14 cellular contexts compared by ENCODE assay signal in genomic region chrX:75547783-75548182, GRCh38. TPM values are rescaled to one million over a fixed set of nuclear protein-coding genes. Genes with fewer than 3 reads are reported as not detected.
DNase-seq lines count a peak whose midpoint lies in the region; ATAC-seq, FAIRE-seq and TF ChIP-seq lines count a peak whose summit lies in the region.
"Had no signal": no experiment of that assay in that cellular context is flagged by ENCODE, and none has a peak within 500 bp of the region (broad histone marks: within the 10 kb centered on the region; RNA-seq: fewer than 3 reads in every experiment).

No MANE protein-coding gene starts in this region.

- H3K36me3 Mint-ChIP-seq in activated naive CD4-positive, alpha-beta T cell treated with anti-CD3 and anti-CD28 coated beads, Interleukin-2, amount 50 U/mL, for 72 hours = peaks cover 0 to 5% of the 10 kb centered on the region in 2 donors
- H3K36me3 Mint-ChIP-seq: neural progenitor cell; stimulated activated naive B cell treated with anti-CD40 and anti-IgM and Interleukin-4, amounts not matched to agents 10 μg/mL and 1 μg/mL and 100 μg/mL, for 72 hours had no signal

- no peak overlapping the region for H3K27ac ChIP-seq in kidney (ENCODE audit: low read depth in 2 of 2, low read length in 2 of 2)
- H3K27ac ChIP-seq: colonic mucosa, neural progenitor cell had no signal

- TF ChIP-seq CTCF in kidney (IDR thresholded peaks at IDR 0.05; ENCODE audit: borderline replicate concordance, extremely low read depth, insufficient read depth) = no peak

- intact Hi-C loops in kidney (cut with DNase I) = no loop called here

- no peaks in the 10 kb centered on the region for H3K9me3 Mint-ChIP-seq in activated naive CD4-positive, alpha-beta T cell treated with anti-CD3 and anti-CD28 coated beads, Interleukin-2, amount 50 U/mL, for 72 hours
- H3K9me3 Mint-ChIP-seq: activated CD4-positive, alpha-beta memory T cell treated with anti-CD3 and anti-CD28 coated beads, Interleukin-2, amount 10 ng/mL, durations not matched to agents 7 days and 5 days; neural progenitor cell had no signal

- H3K36me3 ChIP-seq in adipocyte (ENCODE audit: control insufficient read depth, insufficient read depth, low read length, severe bottlenecking) = no peaks in the 10 kb centered on the region
- no peaks in the 10 kb centered on the region for H3K36me3 ChIP-seq in kidney (ENCODE audit: control insufficient read depth in 1 of 2, insufficient read depth in 2 of 2, low read length in 2 of 2)
- H3K36me3 ChIP-seq: colonic mucosa, neural progenitor cell had no signal

- H3K9me3 ChIP-seq in adipocyte (ENCODE audit: control insufficient read depth, low read length) = peaks cover 5% of the 10 kb centered on the region
- no peaks in the 10 kb centered on the region for H3K9me3 ChIP-seq in kidney (ENCODE audit: control insufficient read depth in 1 of 2, low read length in 2 of 2)
- H3K9me3 ChIP-seq: colonic mucosa had no signal

- FAIRE-seq in kidney (lab: Jason Lieb, UNC) = no peak

- no peak overlapping the region for H3K9ac ChIP-seq in adipocyte (ENCODE audit: low read length)
- no peak overlapping the region for H3K9ac ChIP-seq in kidney (ENCODE audit: low read length in 2 of 2)
- H3K9ac ChIP-seq: neural progenitor cell had no signal

- H3K27ac Mint-ChIP-seq in activated naive CD4-positive, alpha-beta T cell treated with anti-CD3 and anti-CD28 coated beads, Interleukin-2, amount 50 U/mL, for 72 hours = no peak overlapping the region
- H3K27ac Mint-ChIP-seq: activated CD4-positive, alpha-beta memory T cell treated with anti-CD3 and anti-CD28 coated beads, Interleukin-2, amount 10 ng/mL, durations not matched to agents 7 days and 5 days; neural progenitor cell; stimulated activated naive B cell treated with anti-CD40 and anti-IgM and Interleukin-4, amounts not matched to agents 10 μg/mL and 1 μg/mL and 100 μg/mL, for 72 hours had no signal

- H3K27me3 ChIP-seq in adipocyte (replicated peaks; ENCODE audit: control insufficient read depth, insufficient read depth, low read length) = peaks cover 5% of the 10 kb centered on the region
- H3K27me3 ChIP-seq: colonic mucosa, neural progenitor cell had no signal

- no peak for ATAC-seq in activated naive CD4-positive, alpha-beta T cell treated with anti-CD3 and anti-CD28 coated beads, Interleukin-2, amount 50 U/mL, for 72 hours
- no peak for ATAC-seq in GM19324 (IDR thresholded peaks at IDR 0.05; ENCODE audit: low FRiP score, unreplicated experiment)
- ATAC-seq: stimulated activated naive B cell treated with anti-CD40 and anti-IgM and Interleukin-4, amounts not matched to agents 10 μg/mL and 1 μg/mL and 100 μg/mL, for 72 hours had no signal

- DNase-seq in LHCN-M2 (ENCODE audit: low read depth) (peak; percentile 71), adipocyte (ENCODE audit: low read depth) (peak; percentile 48), kidney (peak; percentile 45), superior temporal gyrus (ENCODE audit: extremely low spot score) (peak; percentile 9), AG20443 (ENCODE audit: low spot score) (no peak), OCI-M2 (lab: John Stamatoyannopoulos, UW; ENCODE audit: unreplicated experiment) (no peak)
- no peak for DNase-seq in activated naive CD4-positive, alpha-beta T cell treated with anti-CD3 and anti-CD28 coated beads, Interleukin-2, amount 50 U/mL, for 72 hours (ENCODE audit: low spot score in 2 of 2)
- DNase-seq: activated CD4-positive, alpha-beta memory T cell treated with anti-CD3 and anti-CD28 coated beads, Interleukin-2, amount 10 ng/mL, durations not matched to agents 7 days and 5 days; colonic mucosa; NCI-H1436 treated with DMSO at 0.1 percent for 48 hours; stimulated activated CD4-positive, alpha-beta T cell treated with anti-CD3 and anti-CD28 coated beads, Interleukin-2, amount 100 ng/mL, for 24 hours; stimulated activated naive B cell treated with anti-CD40 and anti-IgM and Interleukin-4, amounts not matched to agents 10 μg/mL and 1 μg/mL and 100 μg/mL, for 72 hours had no signal

- H3K4me3 ChIP-seq in adipocyte (ENCODE audit: low read length) (no peak overlapping the region), kidney (ENCODE audit: low read length in 2 of 2) (no peak overlapping the region)
- H3K4me3 ChIP-seq: colonic mucosa, neural progenitor cell had no signal

- H3K4me1 ChIP-seq in adipocyte (ENCODE audit: control insufficient read depth, insufficient read depth, low read length) (peaks cover 4% of the 10 kb centered on the region), kidney (ENCODE audit: control insufficient read depth in 1 of 2, insufficient read depth in 1 of 2, low read depth in 1 of 2, low read length in 2 of 2) (peaks cover 0 to 2% of the 10 kb centered on the region in 2 donors)
- H3K4me1 ChIP-seq: colonic mucosa, neural progenitor cell had no signal

RNA-seq across cellular contexts. Expression of gene ZDHHC15, which starts 24.9 kb away (rescaled TPM):
- total RNA-seq in LHCN-M2 (2014; rRNA removed) = 2.8 and 3.6 TPM in 2 replicates
- 1.2 TPM for polyA plus RNA-seq in LHCN-M2 (2012)
- total RNA-seq in kidney = 2.6 TPM
- polyA plus RNA-seq in kidney (ENCODE audit: insufficient read depth, low read depth, low replicate concordance) = 1.7 TPM
- not detected for total RNA-seq in activated naive CD4-positive, alpha-beta T cell treated with anti-CD3 and anti-CD28 coated beads, Interleukin-2, amount 50 U/mL, for 72 hours

Comparison
In these comparisons a context has a peak if more than half of its experiments do, and no peak if none do; other contexts are left out.
1. DNase-seq: peak in LHCN-M2 (single experiment), adipocyte (single experiment), kidney (single experiment) and superior temporal gyrus (single experiment); none in AG20443 (single experiment), activated naive CD4-positive, alpha-beta T cell treated with anti-CD3 and anti-CD28 coated beads, Interleukin-2, amount 50 U/mL, for 72 hours (0 of 2) and OCI-M2 (single experiment).